ENCODE assay signal across 1 cellular context in genomic region chr20:38139156-38139912, GRCh38.
A peak's percentile ranks its signal among the peaks of the same experiment; 100 is the strongest.
TF ChIP-seq lines count a peak whose summit lies in the region.

No MANE protein-coding gene starts in this region.

TF ChIP-seq in HepG2, 621 proteins besides CTCF, POLR2A, EP300 and RAD21 (continued from another document):
- TF ChIP-seq ZBTB38 (CRISPR knock-in tag; IDR thresholded peaks at IDR 0.05) (peak; percentile 56; the same call in 1 of the 2 replicates), NFYB (CRISPR knock-in tag; IDR thresholded peaks at IDR 0.05) (no peak), ZNF879 (CRISPR knock-in tag; IDR thresholded peaks at IDR 0.05) (no peak), KLF15 (CRISPR knock-in tag; IDR thresholded peaks at IDR 0.05; ENCODE audit: borderline replicate concordance) (no peak), ZNF83 (CRISPR knock-in tag; IDR thresholded peaks at IDR 0.05; ENCODE audit: borderline replicate concordance) (no peak), ZNF441 (CRISPR knock-in tag; IDR thresholded peaks at IDR 0.05; ENCODE audit: borderline replicate concordance) (no peak), RXRA (CRISPR knock-in tag; IDR thresholded peaks at IDR 0.05) (0 out of 2 replicates have a peak, but pooled peaks have one; percentile 24), CENPT (CRISPR knock-in tag; IDR thresholded peaks at IDR 0.05; ENCODE audit: low read depth) (no peak), ZNF234 (CRISPR knock-in tag; conservative IDR thresholded peaks at IDR 0.05) (no peak), STAT5B (CRISPR knock-in tag; IDR thresholded peaks at IDR 0.05) (no peak), CEBPB (IDR thresholded peaks at IDR 0.05; ENCODE audit: borderline replicate concordance, low read depth, low read length) (no peak)
TF ChIP-seq in HepG2: peak in this region for 2.
